ENCODE assay signal across 8 cellular contexts in genomic region chr3:25781758-25782594, GRCh38. TPM values are rescaled to one million over a fixed set of nuclear protein-coding genes. Genes with fewer than 3 reads are reported as not detected.
DNase-seq lines count a peak whose midpoint lies in the region; ATAC-seq lines count a peak whose summit lies in the region.

No MANE protein-coding gene starts in this region.

- no peak overlapping the region for H2BK15ac ChIP-seq in mesendoderm (replicated peaks; ENCODE audit: low read depth)

- H3K4ac ChIP-seq in mesendoderm (ENCODE audit: low read depth, low read length): no peak overlapping the region

- peaks cover 31% of the 10 kb centered on the region for H3K4me1 Mint-ChIP-seq in activated T-helper 17 cell treated with anti-CD3 and anti-CD28 coated beads, Interleukin-2, amount 50 U/mL, for 72 hours

- peaks cover 22% of the 10 kb centered on the region for H3K36me3 ChIP-seq in BLaER1
- peaks cover 2% of the 10 kb centered on the region for H3K36me3 ChIP-seq in mesendoderm (ENCODE audit: control insufficient read depth, insufficient read depth, low read length)

- ATAC-seq in GM19043 (IDR thresholded peaks at IDR 0.05; ENCODE audit: low read depth, unreplicated experiment) (peak; percentile 50), HG03108 (IDR thresholded peaks at IDR 0.05; ENCODE audit: unreplicated experiment) (peak; percentile 48)
- no peak for ATAC-seq in activated T-helper 17 cell treated with anti-CD3 and anti-CD28 coated beads, Interleukin-2, amount 50 U/mL, for 72 hours (replicated peaks)

- peak overlapping the region; percentile 93 for H3K4me3 ChIP-seq in BLaER1
- H3K4me3 ChIP-seq in mesendoderm (ENCODE audit: low read length): no peak overlapping the region

- H3K4me2 ChIP-seq in BLaER1 (peak overlapping the region; percentile 91), mesendoderm (ENCODE audit: low read length) (peak overlapping the region; percentile 24)

- H2BK120ac ChIP-seq in mesendoderm (ENCODE audit: low read depth, low read length): no peak overlapping the region

- no peak overlapping the region for H2BK5ac ChIP-seq in mesendoderm (ENCODE audit: low read length)

- no peak overlapping the region for H2AK5ac ChIP-seq in mesendoderm (ENCODE audit: low read length)

- H3K27me3 Mint-ChIP-seq in activated T-helper 17 cell treated with anti-CD3 and anti-CD28 coated beads, Interleukin-2, amount 50 U/mL, for 72 hours: no peaks in the 10 kb centered on the region

- H3K27me3 ChIP-seq in BLaER1 (no peaks in the 10 kb centered on the region), mesendoderm (ENCODE audit: insufficient read depth, low read length, poor library complexity) (no peaks in the 10 kb centered on the region)

- peaks cover 41% of the 10 kb centered on the region for H4K20me1 ChIP-seq in BLaER1

- H3K4me3 Mint-ChIP-seq in activated T-helper 17 cell treated with anti-CD3 and anti-CD28 coated beads, Interleukin-2, amount 50 U/mL, for 72 hours: peak overlapping the region; percentile 81

- H3K56ac ChIP-seq in mesendoderm (ENCODE audit: low read length): peak overlapping the region; percentile 58

- H3K36me3 Mint-ChIP-seq in activated T-helper 17 cell treated with anti-CD3 and anti-CD28 coated beads, Interleukin-2, amount 50 U/mL, for 72 hours (ENCODE audit: low read depth): peaks cover 78% of the 10 kb centered on the region

- H4K5ac ChIP-seq in mesendoderm (ENCODE audit: low read length): no peak overlapping the region

- H3K4me1 ChIP-seq in BLaER1: peaks cover 42% of the 10 kb centered on the region
- H3K4me1 ChIP-seq in mesendoderm (ENCODE audit: control insufficient read depth, low read depth, low read length): peaks cover 5% of the 10 kb centered on the region

- H3K79me1 ChIP-seq in mesendoderm (ENCODE audit: low read length): peaks cover 2% of the 10 kb centered on the region

- no CpG with 5 or more reads among the region's 3 CpGs for WGBS in mesendoderm (ENCODE audit: extremely low coverage, insufficient coverage, low lambda C conversion rate)

- DNase-seq in mesendoderm (no peak), NCI-H128 (lab: John Stamatoyannopoulos, UW; ENCODE audit: unreplicated experiment) (no peak), OCI-M2 (lab: John Stamatoyannopoulos, UW; ENCODE audit: unreplicated experiment) (no peak)
- no peak for DNase-seq in activated CD4-positive, alpha-beta T cell treated with anti-CD3 and anti-CD28 coated beads, Interleukin-2, amount 50 U/mL, for 1 hour

- H3K9me3 ChIP-seq in BLaER1: peaks cover 16% of the 10 kb centered on the region

- peak overlapping the region; percentile 88 for H3K9ac ChIP-seq in BLaER1
- peak overlapping the region; percentile 41 for H3K9ac ChIP-seq in mesendoderm (ENCODE audit: low read length)

- peaks cover 2% of the 10 kb centered on the region for H3K79me2 ChIP-seq in mesendoderm (ENCODE audit: control insufficient read depth, insufficient read depth, low read length)

- H3K27ac ChIP-seq in BLaER1 (peak overlapping the region; percentile 85), mesendoderm (ENCODE audit: low read depth, low read length) (no peak overlapping the region)

- H3K23ac ChIP-seq in mesendoderm (ENCODE audit: low read length): no peak overlapping the region

- H3K9me3 Mint-ChIP-seq in activated T-helper 17 cell treated with anti-CD3 and anti-CD28 coated beads, Interleukin-2, amount 50 U/mL, for 72 hours: no peaks in the 10 kb centered on the region

- H4K8ac ChIP-seq in mesendoderm (ENCODE audit: low read depth, low read length): no peak overlapping the region

- H3K27ac Mint-ChIP-seq in activated T-helper 17 cell treated with anti-CD3 and anti-CD28 coated beads, Interleukin-2, amount 50 U/mL, for 72 hours: peak overlapping the region; percentile 62

- no peak overlapping the region for H3K18ac ChIP-seq in mesendoderm (ENCODE audit: low read length)

RNA-seq across cellular contexts. Expression of gene NGLY1, which starts 1.3 kb away (rescaled TPM):
- 100 to 1,000 TPM in 1 of 2 donors, 10 to 100 TPM in 1; 93.0 to 232 TPM for total RNA-seq in activated T-helper 17 cell treated with anti-CD3 and anti-CD28 coated beads, Interleukin-2, amount 50 U/mL, for 72 hours
- 18.5 TPM for polyA plus RNA-seq in mesendoderm (2013, experiment 1 of 2)
- polyA plus RNA-seq in mesendoderm (2013, experiment 2 of 2): 20.2 TPM

RNA-seq across cellular contexts. Expression of gene OXSM, which starts 7.9 kb away (rescaled TPM):
- 10 to 100 TPM; 27.7 to 35.7 TPM for total RNA-seq in activated T-helper 17 cell treated with anti-CD3 and anti-CD28 coated beads, Interleukin-2, amount 50 U/mL, for 72 hours
- 1.8 TPM for polyA plus RNA-seq in mesendoderm (2013, experiment 1 of 2)
- polyA plus RNA-seq in mesendoderm (2013, experiment 2 of 2): 1.7 TPM
